8 cellular contexts compared by ENCODE assay signal in genomic region chr15:29090617-29091466, GRCh38.
DNase-seq lines count a peak whose midpoint lies in the region; ATAC-seq, FAIRE-seq and TF ChIP-seq lines count a peak whose summit lies in the region.

No MANE protein-coding gene starts in this region.

- H3K4me1 ChIP-seq in esophagus muscularis mucosa (no peaks in the 10 kb centered on the region), sigmoid colon (no peaks in the 10 kb centered on the region)

- no peak for ATAC-seq in GM18909 (IDR thresholded peaks at IDR 0.05; ENCODE audit: poor library complexity, unreplicated experiment)

- TF ChIP-seq EP300 in Ishikawa (IDR thresholded peaks at IDR 0.05; ENCODE audit: borderline replicate concordance): no peak
- TF ChIP-seq EP300 in esophagus muscularis mucosa (IDR thresholded peaks at IDR 0.05): no peak
- TF ChIP-seq EP300 in sigmoid colon (IDR thresholded peaks at IDR 0.05): no peak

- H3K27ac ChIP-seq in esophagus muscularis mucosa (replicated peaks in 1 of 4): no peak overlapping the region
- H3K27ac ChIP-seq in sigmoid colon: no peak overlapping the region

- H3K9me3 ChIP-seq in esophagus muscularis mucosa (no peaks in the 10 kb centered on the region), sigmoid colon (no peaks in the 10 kb centered on the region)

- H3K36me3 ChIP-seq in esophagus muscularis mucosa (no peaks in the 10 kb centered on the region), sigmoid colon (no peaks in the 10 kb centered on the region)

- 76% methylated on average over 13 of the region's 15 CpGs for WGBS in esophagus muscularis mucosa
- WGBS in sigmoid colon, 2 donors: 68 to 80% methylated on average over 15 of the region's 15 CpGs

- intact Hi-C loops in esophagus muscularis mucosa (cut with DNase I): no loop called here
- intact Hi-C loops in sigmoid colon (cut with DNase I): no loop called here

- no peak for DNase-seq in D721Med (ENCODE audit: insufficient read length, low spot score)
- DNase-seq in activated CD8-positive, alpha-beta memory T cell treated with anti-CD3 and anti-CD28 coated beads for 4 hours (ENCODE audit: low read depth in 2 of 2): peak; percentile 14 to 31
- no peak for DNase-seq in esophagus muscularis mucosa (ENCODE audit: extremely low spot score)
- DNase-seq in sigmoid colon: peak; percentile 47
- no peak for DNase-seq in SW480 (ENCODE audit: low spot score)
- DNase-seq in dedifferentiated amniotic fluid mesenchymal stem cell (ENCODE audit: extremely low spot score): no peak

- TF ChIP-seq CTCF in D721Med (IDR thresholded peaks at IDR 0.05; ENCODE audit: insufficient read depth, missing control alignments) (peak; percentile 40), esophagus muscularis mucosa (IDR thresholded peaks at IDR 0.05) (peak; percentile 59 to 72 (median 60)), sigmoid colon (IDR thresholded peaks at IDR 0.05) (peak in 1 of 4 experiments; percentile 39)

- FAIRE-seq in D721Med (lab: Jason Lieb, UNC): no peak

- peak; percentile 52 for TF ChIP-seq RAD21 in Ishikawa (IDR thresholded peaks at IDR 0.05; ENCODE audit: low read depth)

- no peak for TF ChIP-seq POLR2A in esophagus muscularis mucosa (IDR thresholded peaks at IDR 0.05; ENCODE audit: low read depth)
- no peak for TF ChIP-seq POLR2A in sigmoid colon (IDR thresholded peaks at IDR 0.05)

- H3K4me3 ChIP-seq in esophagus muscularis mucosa (no peak overlapping the region), sigmoid colon (no peak overlapping the region)

- no peaks in the 10 kb centered on the region for H3K27me3 ChIP-seq in esophagus muscularis mucosa
- H3K27me3 ChIP-seq in sigmoid colon: peaks cover 0 to 10% (median 0%) of the 10 kb centered on the region in 3 donors

TF ChIP-seq in Ishikawa, 13 proteins besides CTCF, POLR2A, EP300 and RAD21:
- TF ChIP-seq USF1 (IDR thresholded peaks at IDR 0.05) (no peak), ZBTB7A (IDR thresholded peaks at IDR 0.05; ENCODE audit: low read depth) (no peak), YY1 (IDR thresholded peaks at IDR 0.05; ENCODE audit: low read depth) (no peak), CEBPB (IDR thresholded peaks at IDR 0.05) (no peak), TCF12 (IDR thresholded peaks at IDR 0.05; ENCODE audit: low read depth) (no peak), CREB1 (IDR thresholded peaks at IDR 0.05; ENCODE audit: low read depth) (no peak), MAX (IDR thresholded peaks at IDR 0.05) (no peak), REST (IDR thresholded peaks at IDR 0.05; ENCODE audit: low read depth) (no peak), NFIC (IDR thresholded peaks at IDR 0.05) (no peak), TAF1 (IDR thresholded peaks at IDR 0.05; ENCODE audit: low read depth) (no peak), FOXM1 (IDR thresholded peaks at IDR 0.05; ENCODE audit: borderline replicate concordance, low read depth) (no peak), EGR1 (IDR thresholded peaks at IDR 0.05) (no peak), TEAD4 (IDR thresholded peaks at IDR 0.05) (no peak)

Comparison
In these comparisons a context has a peak if more than half of its experiments do, and no peak if none do; other contexts are left out.
1. DNase-seq: peak in activated CD8-positive, alpha-beta memory T cell treated with anti-CD3 and anti-CD28 coated beads for 4 hours (2 of 2) and sigmoid colon (single experiment); none in D721Med (single experiment), esophagus muscularis mucosa (single experiment), SW480 (single experiment) and dedifferentiated amniotic fluid mesenchymal stem cell (single experiment).